In the genomic region with DNA sequence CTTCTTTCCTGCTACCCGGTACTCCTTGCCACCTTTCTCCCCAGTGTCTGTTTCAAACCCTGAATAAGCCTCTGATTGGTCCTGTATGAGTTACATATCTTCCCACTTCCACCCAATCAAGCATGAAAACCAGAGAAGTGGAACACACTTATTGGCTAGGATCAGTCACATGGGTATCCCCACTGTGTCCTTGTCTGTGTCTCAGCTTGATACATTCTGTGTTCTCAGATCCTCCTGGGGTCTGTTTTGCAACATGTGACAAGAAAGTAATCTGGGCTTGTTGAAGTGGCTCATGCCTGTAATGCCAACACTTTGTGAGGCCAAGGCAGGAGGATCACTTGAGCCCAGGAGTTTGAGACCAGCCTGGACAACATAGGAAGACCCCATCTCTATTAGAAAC, we compare ENCODE assay signal across 20 cellular contexts. TPM values are rescaled to one million over a fixed set of nuclear protein-coding genes. Genes with fewer than 3 reads are reported as not detected.
DNase-seq lines count a peak whose midpoint lies in the region; ATAC-seq and TF ChIP-seq lines count a peak whose summit lies in the region.
"Had no signal": no experiment of that assay in that cellular context is flagged by ENCODE, and none has a peak within 500 bp of the region (broad histone marks: within the 10 kb centered on the region; RNA-seq: fewer than 3 reads in every experiment).

No MANE protein-coding gene starts in this region.

- H3K27me3 ChIP-seq in left ventricle myocardium inferior (ENCODE audit: low read depth) (no peaks in the 10 kb centered on the region), sigmoid colon (no peaks in the 10 kb centered on the region)
- H3K27me3 ChIP-seq: adrenal gland, upper lobe of left lung had no signal

- intact Hi-C loops in cardiac septum (cut with DNase I) (no loop called here), left ventricle myocardium inferior (cut with micrococcal nuclease) (no loop called here), sigmoid colon (cut with DNase I) (no loop called here)

- H3K36me3 Mint-ChIP-seq in central memory CD8-positive, alpha-beta T cell (ENCODE audit: insufficient read depth), result no peaks in the 10 kb centered on the region

- POLR2A ChIA-PET in RWPE1 (lab: Yijun Ruan, JAX; ENCODE audit: low non-redundant PET), result no interaction called here

- H3K4me1 ChIP-seq in left ventricle myocardium inferior (no peaks in the 10 kb centered on the region), sigmoid colon (no peaks in the 10 kb centered on the region)
- H3K4me1 ChIP-seq: A549, adrenal gland, upper lobe of left lung had no signal

- 90 to 96% methylated on average over 1 of the region's 1 CpG for WGBS in sigmoid colon, 2 donors

- H3K27ac ChIP-seq in left ventricle myocardium inferior (replicated peaks), result no peak overlapping the region
- H3K27ac ChIP-seq in sigmoid colon, result no peak overlapping the region
- no peak overlapping the region for H3K27ac ChIP-seq in RWPE1
- H3K27ac ChIP-seq: A549, adrenal gland, upper lobe of left lung had no signal

- DNase-seq in cardiac septum (ENCODE audit: low spot score), result peak; percentile 7
- DNase-seq in left ventricle myocardium inferior, result no peak
- DNase-seq in NCI-H524 (lab: John Stamatoyannopoulos, UW), result peak; percentile 90 to 95
- no peak for DNase-seq in central memory CD8-positive, alpha-beta T cell (ENCODE audit: low spot score in 2 of 2)
- DNase-seq in amniotic stem cell (lab: John Stamatoyannopoulos, UW), result no peak
- no peak for DNase-seq in sigmoid colon
- DNase-seq in RWPE1 (ENCODE audit: low spot score), result no peak
- DNase-seq in NCI-H146 treated with DMSO at 0.1 percent for 48 hours (lab: John Stamatoyannopoulos, UW; ENCODE audit: unreplicated experiment), result no peak
- DNase-seq: activated B cell treated with CpG ODN at 0.5 μM for 24 hours; activated CD8-positive, alpha-beta memory T cell treated with anti-CD3 and anti-CD28 coated beads for 24 hours; adrenal gland; C1 segment of cervical spinal cord; kidney glomerular epithelial cell; NCI-H1048; NK-92 treated with Interleukin-12 subunit alpha and Interleukin-12 subunit beta, amount 100 ng/mL, for 24 hours; stimulated activated CD4-positive, alpha-beta T cell treated with anti-CD3 and anti-CD28 coated beads, Interleukin-12 subunit alpha, Interleukin-12 subunit beta, amount 100 ng/mL, for 4 hours; upper lobe of left lung had no signal

- H3K36me3 ChIP-seq in left ventricle myocardium inferior, result no peaks in the 10 kb centered on the region
- no peaks in the 10 kb centered on the region for H3K36me3 ChIP-seq in sigmoid colon
- H3K36me3 ChIP-seq: adrenal gland, upper lobe of left lung had no signal

- TF ChIP-seq CTCF in left ventricle myocardium inferior (IDR thresholded peaks at IDR 0.05; ENCODE audit: borderline replicate concordance) (no peak), sigmoid colon (IDR thresholded peaks at IDR 0.05) (no peak), RWPE1 (conservative IDR thresholded peaks at IDR 0.05; ENCODE audit: low read depth) (no peak)

- H3K27me3 Mint-ChIP-seq in central memory CD8-positive, alpha-beta T cell, result no peaks in the 10 kb centered on the region

- ATAC-seq in central memory CD8-positive, alpha-beta T cell (replicated peaks; ENCODE audit: extremely low read depth, poor library complexity, severe bottlenecking), result no peak

- H3K9me3 ChIP-seq in left ventricle myocardium inferior (replicated peaks), result peaks cover 9% of the 10 kb centered on the region
- H3K9me3 ChIP-seq in sigmoid colon, result no peaks in the 10 kb centered on the region
- H3K9me3 ChIP-seq: adrenal gland, upper lobe of left lung had no signal

- peak overlapping the region; percentile 42 for H3K27ac Mint-ChIP-seq in central memory CD8-positive, alpha-beta T cell (ENCODE audit: low read depth)
- H3K27ac Mint-ChIP-seq: activated B cell treated with CpG ODN at 0.5 μM for 24 hours; activated T-helper 2 cell treated with anti-CD3 and anti-CD28 coated beads, Interferon-gamma antibody, Interleukin-2, Interleukin-4, amounts not matched to agents 10 μg/mL and 5 μg/mL and 100 μg/mL, durations not matched to agents 14 hours and 24 hours and 36 hours; mesothelial cell of epicardium had no signal

- no peak for TF ChIP-seq EP300 in sigmoid colon (IDR thresholded peaks at IDR 0.05)

- no peak overlapping the region for H3K4me3 Mint-ChIP-seq in central memory CD8-positive, alpha-beta T cell
- H3K4me3 Mint-ChIP-seq: activated B cell treated with CpG ODN at 0.5 μM for 24 hours, mesothelial cell of epicardium had no signal

- CTCF ChIA-PET in RWPE1 (lab: Yijun Ruan, JAX), result no interaction called here

- no peaks in the 10 kb centered on the region for H3K9me3 Mint-ChIP-seq in central memory CD8-positive, alpha-beta T cell
- H3K9me3 Mint-ChIP-seq: activated B cell treated with CpG ODN at 0.5 μM for 24 hours; activated T-helper 2 cell treated with anti-CD3 and anti-CD28 coated beads, Interferon-gamma antibody, Interleukin-2, Interleukin-4, amounts not matched to agents 10 μg/mL and 5 μg/mL and 100 μg/mL, durations not matched to agents 14 hours and 24 hours and 36 hours had no signal

- no peak for TF ChIP-seq POLR2A in sigmoid colon (IDR thresholded peaks at IDR 0.05)

- no peak overlapping the region for H3K4me3 ChIP-seq in left ventricle myocardium inferior
- H3K4me3 ChIP-seq in sigmoid colon, result no peak overlapping the region
- H3K4me3 ChIP-seq: A549, adrenal gland, upper lobe of left lung had no signal

- H3K4me1 Mint-ChIP-seq in central memory CD8-positive, alpha-beta T cell, result no peaks in the 10 kb centered on the region
- H3K4me1 Mint-ChIP-seq: activated B cell treated with CpG ODN at 0.5 μM for 24 hours had no signal

RNA-seq across cellular contexts. Expression of a gene that starts 23.9 kb away (rescaled TPM):
- 0.43 TPM for total RNA-seq in cardiac septum
- 0.36 TPM for total RNA-seq in left ventricle myocardium inferior
- under 1 TPM in 1 of 4 donors, not detected in 3; 0.28 TPM for total RNA-seq in sigmoid colon
- under 1 TPM in 2 of 3 donors, not detected in 1; 0.44 to 0.60 TPM for polyA plus RNA-seq in sigmoid colon
- total RNA-seq: activated B cell treated with CpG ODN at 0.5 μM for 24 hours; activated T-helper 2 cell treated with anti-CD3 and anti-CD28 coated beads, Interferon-gamma antibody, Interleukin-2, Interleukin-4, amounts not matched to agents 10 μg/mL and 5 μg/mL and 100 μg/mL, durations not matched to agents 14 hours and 24 hours and 36 hours had no signal
- polyA plus RNA-seq: A549 had no signal

Comparison
In these comparisons a context has a peak if more than half of its experiments do, and no peak if none do; other contexts are left out.
1. DNase-seq: peak in cardiac septum (single experiment) and NCI-H524 (2 of 2); none in left ventricle myocardium inferior (single experiment), central memory CD8-positive, alpha-beta T cell (0 of 2), amniotic stem cell (single experiment), sigmoid colon (single experiment), RWPE1 (single experiment) and NCI-H146 treated with DMSO at 0.1 percent for 48 hours (single experiment).